ENCODE assay signal across 1 cellular context in the genomic region with DNA sequence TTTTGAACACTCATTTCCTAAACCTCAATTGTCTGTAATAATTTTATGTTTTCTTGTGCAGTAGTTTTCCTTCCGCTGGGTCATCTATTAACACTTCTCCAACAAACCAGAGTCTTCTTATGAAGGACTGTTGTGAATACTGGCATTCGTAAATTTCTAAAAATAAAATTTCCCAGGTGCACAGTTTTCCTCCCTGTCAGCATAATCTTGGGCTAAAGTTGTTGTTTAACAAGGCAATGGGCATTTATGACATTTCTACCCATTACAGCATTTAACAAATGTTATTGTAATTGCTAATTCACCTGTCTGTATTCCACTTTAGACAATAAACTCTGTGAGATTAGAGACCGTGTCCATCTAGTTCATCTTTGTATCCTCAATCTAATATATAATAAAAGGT.
TF ChIP-seq lines count a peak whose summit lies in the region.

No MANE protein-coding gene starts in this region.

TF ChIP-seq in SK-N-SH treated with all-trans-retinoic acid at 6 μM for 48 hours, 23 proteins besides CTCF, POLR2A, EP300 and RAD21 (continued from another document):
- TF ChIP-seq ZNF70 (CRISPR knock-in tag; IDR thresholded peaks at IDR 0.05) (no peak), TOX (CRISPR knock-in tag; IDR thresholded peaks at IDR 0.05; ENCODE audit: borderline replicate concordance) (no peak), OSR1 (CRISPR knock-in tag; IDR thresholded peaks at IDR 0.05) (no peak)
- TF ChIP-seq, protein P1, sequence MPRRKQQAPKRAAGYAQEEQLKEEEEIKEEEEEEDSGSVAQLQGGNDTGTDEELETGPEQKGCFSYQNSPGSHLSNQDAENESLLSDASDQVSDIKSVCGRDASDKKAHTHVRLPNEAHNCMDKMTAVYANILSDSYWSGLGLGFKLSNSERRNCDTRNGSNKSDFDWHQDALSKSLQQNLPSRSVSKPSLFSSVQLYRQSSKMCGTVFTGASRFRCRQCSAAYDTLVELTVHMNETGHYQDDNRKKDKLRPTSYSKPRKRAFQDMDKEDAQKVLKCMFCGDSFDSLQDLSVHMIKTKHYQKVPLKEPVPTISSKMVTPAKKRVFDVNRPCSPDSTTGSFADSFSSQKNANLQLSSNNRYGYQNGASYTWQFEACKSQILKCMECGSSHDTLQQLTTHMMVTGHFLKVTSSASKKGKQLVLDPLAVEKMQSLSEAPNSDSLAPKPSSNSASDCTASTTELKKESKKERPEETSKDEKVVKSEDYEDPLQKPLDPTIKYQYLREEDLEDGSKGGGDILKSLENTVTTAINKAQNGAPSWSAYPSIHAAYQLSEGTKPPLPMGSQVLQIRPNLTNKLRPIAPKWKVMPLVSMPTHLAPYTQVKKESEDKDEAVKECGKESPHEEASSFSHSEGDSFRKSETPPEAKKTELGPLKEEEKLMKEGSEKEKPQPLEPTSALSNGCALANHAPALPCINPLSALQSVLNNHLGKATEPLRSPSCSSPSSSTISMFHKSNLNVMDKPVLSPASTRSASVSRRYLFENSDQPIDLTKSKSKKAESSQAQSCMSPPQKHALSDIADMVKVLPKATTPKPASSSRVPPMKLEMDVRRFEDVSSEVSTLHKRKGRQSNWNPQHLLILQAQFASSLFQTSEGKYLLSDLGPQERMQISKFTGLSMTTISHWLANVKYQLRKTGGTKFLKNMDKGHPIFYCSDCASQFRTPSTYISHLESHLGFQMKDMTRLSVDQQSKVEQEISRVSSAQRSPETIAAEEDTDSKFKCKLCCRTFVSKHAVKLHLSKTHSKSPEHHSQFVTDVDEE (CRISPR knock-in tag; IDR thresholded peaks at IDR 0.05): no peak
- TF ChIP-seq, protein P2, sequence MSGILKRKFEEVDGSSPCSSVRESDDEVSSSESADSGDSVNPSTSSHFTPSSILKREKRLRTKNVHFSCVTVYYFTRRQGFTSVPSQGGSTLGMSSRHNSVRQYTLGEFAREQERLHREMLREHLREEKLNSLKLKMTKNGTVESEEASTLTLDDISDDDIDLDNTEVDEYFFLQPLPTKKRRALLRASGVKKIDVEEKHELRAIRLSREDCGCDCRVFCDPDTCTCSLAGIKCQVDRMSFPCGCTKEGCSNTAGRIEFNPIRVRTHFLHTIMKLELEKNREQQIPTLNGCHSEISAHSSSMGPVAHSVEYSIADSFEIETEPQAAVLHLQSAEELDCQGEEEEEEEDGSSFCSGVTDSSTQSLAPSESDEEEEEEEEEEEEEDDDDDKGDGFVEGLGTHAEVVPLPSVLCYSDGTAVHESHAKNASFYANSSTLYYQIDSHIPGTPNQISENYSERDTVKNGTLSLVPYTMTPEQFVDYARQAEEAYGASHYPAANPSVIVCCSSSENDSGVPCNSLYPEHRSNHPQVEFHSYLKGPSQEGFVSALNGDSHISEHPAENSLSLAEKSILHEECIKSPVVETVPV (CRISPR knock-in tag; IDR thresholded peaks at IDR 0.05): no peak
- TF ChIP-seq, protein P3, sequence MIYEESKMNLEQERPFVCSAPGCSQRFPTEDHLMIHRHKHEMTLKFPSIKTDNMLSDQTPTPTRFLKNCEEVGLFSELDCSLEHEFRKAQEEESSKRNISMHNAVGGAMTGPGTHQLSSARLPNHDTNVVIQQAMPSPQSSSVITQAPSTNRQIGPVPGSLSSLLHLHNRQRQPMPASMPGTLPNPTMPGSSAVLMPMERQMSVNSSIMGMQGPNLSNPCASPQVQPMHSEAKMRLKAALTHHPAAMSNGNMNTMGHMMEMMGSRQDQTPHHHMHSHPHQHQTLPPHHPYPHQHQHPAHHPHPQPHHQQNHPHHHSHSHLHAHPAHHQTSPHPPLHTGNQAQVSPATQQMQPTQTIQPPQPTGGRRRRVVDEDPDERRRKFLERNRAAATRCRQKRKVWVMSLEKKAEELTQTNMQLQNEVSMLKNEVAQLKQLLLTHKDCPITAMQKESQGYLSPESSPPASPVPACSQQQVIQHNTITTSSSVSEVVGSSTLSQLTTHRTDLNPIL (CRISPR knock-in tag; IDR thresholded peaks at IDR 0.05; ENCODE audit: low read depth): no peak
